Comparison of ENCODE assay signal across 1 cellular context in the genomic region with DNA sequence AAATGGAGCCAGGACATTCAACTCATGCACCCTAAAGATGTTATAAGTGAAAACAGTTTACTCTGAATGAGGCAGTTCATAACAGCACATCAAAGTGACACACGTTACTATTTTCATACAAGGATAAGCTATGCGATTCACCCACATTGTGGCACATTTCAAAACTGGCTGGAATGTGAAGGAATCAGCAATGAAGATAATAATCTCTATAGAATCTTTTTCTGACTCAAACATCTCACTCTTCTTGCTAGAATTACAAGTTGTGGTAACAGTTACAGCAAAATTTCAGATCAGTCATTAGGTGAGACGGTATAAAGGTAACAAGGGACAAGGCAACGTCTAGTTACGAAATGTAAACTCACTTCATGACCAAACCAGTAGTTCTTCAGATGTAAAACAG.
TF ChIP-seq lines count a peak whose summit lies in the region.

No MANE protein-coding gene starts in this region.

TF ChIP-seq in SK-N-SH, 30 proteins besides CTCF, POLR2A, EP300 and RAD21 (continued from another document):
- TF ChIP-seq, protein P1, sequence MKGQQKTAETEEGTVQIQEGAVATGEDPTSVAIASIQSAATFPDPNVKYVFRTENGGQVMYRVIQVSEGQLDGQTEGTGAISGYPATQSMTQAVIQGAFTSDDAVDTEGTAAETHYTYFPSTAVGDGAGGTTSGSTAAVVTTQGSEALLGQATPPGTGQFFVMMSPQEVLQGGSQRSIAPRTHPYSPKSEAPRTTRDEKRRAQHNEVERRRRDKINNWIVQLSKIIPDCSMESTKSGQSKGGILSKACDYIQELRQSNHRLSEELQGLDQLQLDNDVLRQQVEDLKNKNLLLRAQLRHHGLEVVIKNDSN (IDR thresholded peaks at IDR 0.05; ENCODE audit: borderline replicate concordance, low read depth), result no peak
- TF ChIP-seq RCOR1 (IDR thresholded peaks at IDR 0.05; ENCODE audit: low read length) (no peak), FOXJ3 (CRISPR knock-in tag; IDR thresholded peaks at IDR 0.05) (no peak), NFIC (IDR thresholded peaks at IDR 0.05; ENCODE audit: borderline replicate concordance) (no peak), FOSL2 (IDR thresholded peaks at IDR 0.05; ENCODE audit: borderline replicate concordance, low read depth) (no peak)
- TF ChIP-seq, protein P2, sequence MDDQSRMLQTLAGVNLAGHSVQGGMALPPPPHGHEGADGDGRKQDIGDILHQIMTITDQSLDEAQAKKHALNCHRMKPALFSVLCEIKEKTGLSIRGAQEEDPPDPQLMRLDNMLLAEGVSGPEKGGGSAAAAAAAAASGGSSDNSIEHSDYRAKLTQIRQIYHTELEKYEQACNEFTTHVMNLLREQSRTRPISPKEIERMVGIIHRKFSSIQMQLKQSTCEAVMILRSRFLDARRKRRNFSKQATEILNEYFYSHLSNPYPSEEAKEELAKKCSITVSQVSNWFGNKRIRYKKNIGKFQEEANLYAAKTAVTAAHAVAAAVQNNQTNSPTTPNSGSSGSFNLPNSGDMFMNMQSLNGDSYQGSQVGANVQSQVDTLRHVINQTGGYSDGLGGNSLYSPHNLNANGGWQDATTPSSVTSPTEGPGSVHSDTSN (IDR thresholded peaks at IDR 0.05), result no peak
TF ChIP-seq in SK-N-SH: peak in this region for 0.
